Comparison of ENCODE assay signal across 12 cellular contexts in the genomic region with DNA sequence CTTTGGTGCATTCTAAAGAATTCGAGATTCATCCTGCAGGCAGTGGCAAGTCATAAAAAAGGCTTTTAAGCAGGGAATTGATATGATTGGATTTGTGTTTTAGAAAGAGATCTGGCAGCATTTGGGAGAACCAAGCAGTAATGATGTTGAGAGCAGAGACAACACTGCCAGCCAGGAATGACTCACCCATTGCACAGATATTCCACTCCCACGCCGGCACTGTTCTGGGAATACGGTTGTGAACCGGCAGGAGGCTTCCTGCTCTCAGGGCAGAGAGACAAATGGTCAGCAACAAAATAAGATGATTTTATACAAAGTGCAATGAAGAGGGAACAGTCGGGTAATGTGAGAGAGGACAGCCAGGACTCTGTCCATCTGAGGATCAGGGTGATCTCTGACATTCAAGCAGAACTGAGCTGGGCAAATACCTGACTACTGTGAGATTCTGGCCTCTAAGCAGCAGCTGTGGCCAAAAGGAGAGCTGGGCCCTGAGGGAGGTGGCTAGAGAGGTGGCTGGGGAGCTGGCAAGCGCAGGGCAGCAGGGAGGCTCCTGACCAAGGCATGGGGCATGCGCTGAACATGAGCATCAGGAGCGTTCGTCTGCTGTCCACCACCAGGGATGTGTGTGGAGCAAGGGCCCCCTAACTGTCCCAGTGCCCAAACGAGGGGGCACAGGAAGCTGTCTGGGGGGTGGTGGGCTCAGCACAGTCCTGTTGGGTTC. TPM values are rescaled to one million over a fixed set of nuclear protein-coding genes. Genes with fewer than 3 reads are reported as not detected.
DNase-seq lines count a peak whose midpoint lies in the region; ATAC-seq, FAIRE-seq and TF ChIP-seq lines count a peak whose summit lies in the region.
"Had no signal": no experiment of that assay in that cellular context is flagged by ENCODE, and none has a peak within 500 bp of the region (broad histone marks: within the 10 kb centered on the region; RNA-seq: fewer than 3 reads in every experiment).

No MANE protein-coding gene starts in this region.

- peak; percentile 61 for TF ChIP-seq CTCF in chondrocyte (IDR thresholded peaks at IDR 0.05)
- TF ChIP-seq CTCF in vagina (IDR thresholded peaks at IDR 0.05) = peak in 1 of 3 experiments; percentile 37

- no peak for TF ChIP-seq POLR2A in vagina (IDR thresholded peaks at IDR 0.05)

- H3K4me1 Mint-ChIP-seq in chondrocyte (ENCODE audit: low read depth) = peaks cover 44% of the 10 kb centered on the region

- intact Hi-C loops in vagina (cut with DNase I) = no loop called here

- no peaks in the 10 kb centered on the region for H3K27me3 ChIP-seq in layer of hippocampus (ENCODE audit: control insufficient read depth, insufficient read depth, low read length)
- H3K27me3 ChIP-seq in vagina = no peaks in the 10 kb centered on the region
- H3K27me3 ChIP-seq in small intestine (ENCODE audit: control insufficient read depth in 2 of 2, insufficient read depth in 2 of 2, low read length in 2 of 2) = no peaks in the 10 kb centered on the region

- 76 to 89% (median 82%) methylated on average over 11 of the region's 11 CpGs for WGBS in small intestine, 3 donors

- H3K9me3 Mint-ChIP-seq in chondrocyte (ENCODE audit: low read depth) = no peaks in the 10 kb centered on the region
- H3K9me3 Mint-ChIP-seq: T-helper 1 cell treated with Interleukin-12 subunit alpha and Interleukin-12 subunit beta and Interleukin-4 antibody, amounts not matched to agents 30 μg/mL and 1 μg/mL, for 36 hours had no signal

- peak; percentile 12 for DNase-seq in NCI-H1694 (lab: John Stamatoyannopoulos, UW)
- DNase-seq in NCI-H1694 treated with DMSO at 0.1 percent for 48 hours (lab: John Stamatoyannopoulos, UW) = no peak
- DNase-seq in chondrocyte (ENCODE audit: low spot score) = no peak
- no peak for DNase-seq in vagina (ENCODE audit: extremely low spot score in 2 of 2)
- DNase-seq in small intestine = no peak
- no peak for DNase-seq in activated effector memory CD4-positive, alpha-beta T cell treated with anti-CD3 and anti-CD28 coated beads, Interleukin-2, amount 50 U/mL, for 16 hours
- DNase-seq: effector CD4-positive, alpha-beta T cell had no signal

- H3K36me3 ChIP-seq in vagina = no peaks in the 10 kb centered on the region
- H3K36me3 ChIP-seq in small intestine (ENCODE audit: control insufficient read depth in 2 of 2, insufficient read depth in 2 of 2, low read length in 2 of 2) = no peaks in the 10 kb centered on the region

- H3K36me3 Mint-ChIP-seq in chondrocyte (ENCODE audit: low read depth) = no peaks in the 10 kb centered on the region

- peaks cover 30% of the 10 kb centered on the region for H3K4me1 ChIP-seq in vagina
- H3K4me1 ChIP-seq in small intestine (ENCODE audit: control insufficient read depth in 2 of 2, insufficient read depth in 1 of 2, low read depth in 1 of 2, low read length in 1 of 2) = no peaks in the 10 kb centered on the region

- H3K9me3 ChIP-seq in vagina (no peaks in the 10 kb centered on the region), small intestine (ENCODE audit: control insufficient read depth, low read depth) (no peaks in the 10 kb centered on the region)

- H3K27me3 Mint-ChIP-seq in chondrocyte (ENCODE audit: low read depth) = no peaks in the 10 kb centered on the region

- H3K27ac ChIP-seq in layer of hippocampus (ENCODE audit: low read depth, low read length) = peak overlapping the region; percentile 16
- peak overlapping the region; percentile 1 for H3K27ac ChIP-seq in vagina
- H3K27ac ChIP-seq in small intestine (ENCODE audit: low read depth in 1 of 2, low read length in 1 of 2) = peak overlapping the region in 1 of 2 donors; percentile 33
- H3K27ac ChIP-seq: 22Rv1, KMS-11 had no signal

- H3K4me3 ChIP-seq in vagina (peak overlapping the region in 1 of 2 donors; percentile 16), small intestine (ENCODE audit: low read depth in 1 of 2, low read length in 2 of 2) (no peak overlapping the region)

- no peak overlapping the region for H3K4me3 Mint-ChIP-seq in chondrocyte (ENCODE audit: unreplicated experiment)
- H3K4me3 Mint-ChIP-seq: T-helper 1 cell treated with Interleukin-12 subunit alpha and Interleukin-12 subunit beta and Interleukin-4 antibody, amounts not matched to agents 30 μg/mL and 1 μg/mL, for 36 hours had no signal

- H3K27ac Mint-ChIP-seq in chondrocyte (ENCODE audit: unreplicated experiment) = peak overlapping the region; percentile 86
- H3K27ac Mint-ChIP-seq: T-helper 1 cell treated with Interleukin-12 subunit alpha and Interleukin-12 subunit beta and Interleukin-4 antibody, amounts not matched to agents 30 μg/mL and 1 μg/mL, for 36 hours had no signal

- no peak for FAIRE-seq in small intestine (lab: Jason Lieb, UNC)

- no peak for ATAC-seq in GM19455 (IDR thresholded peaks at IDR 0.05; ENCODE audit: unreplicated experiment)

RNA-seq across cellular contexts. Expression of a gene that starts 56.1 kb away (rescaled TPM):
- 69.8 to 99.1 TPM (median 98.2 TPM) in 3 replicates for total RNA-seq in chondrocyte
- total RNA-seq in vagina = 31.4 TPM
- polyA plus RNA-seq in small intestine = 1 to 10 TPM; 1.4 to 8.0 (median 4.7) TPM
